34 cellular contexts compared by ENCODE assay signal in genomic region chr20:36392989-36393388, GRCh38.
"Had no signal": no experiment of that assay in that cellular context is flagged by ENCODE, and none has a peak within 500 bp of the region (broad histone marks: within the 10 kb centered on the region; RNA-seq: fewer than 3 reads in every experiment).

No MANE protein-coding gene starts in this region.

- H3K27ac ChIP-seq: KMS-11 had no signal

- H3K4me3 ChIP-seq: MG63 had no signal

- DNase-seq: Karpas-422, Kasumi-1, MG63, MM.1S, MV-4-11, NCI-H1048, NCI-H1092, NCI-H1092 treated with DMSO at 0.1 percent for 48 hours, NCI-H1105, NCI-H1105 treated with DMSO at 0.1 percent for 48 hours, NCI-H1417, NCI-H1417 treated with DMSO at 0.1 percent for 48 hours, NCI-H1436, NCI-H1436 treated with DMSO at 0.1 percent for 48 hours, NCI-H146, NCI-H1694, NCI-H1694 treated with DMSO at 0.1 percent for 48 hours, NCI-H187, NCI-H187 treated with DMSO at 0.1 percent for 48 hours, NCI-H1930, NCI-H2029, NCI-H2029 treated with DMSO at 0.1 percent for 48 hours, NCI-H2081, NCI-H2081 treated with DMSO at 0.1 percent for 48 hours, NCI-H2107, NCI-H2171, NCI-H2227 treated with DMSO at 0.1 percent for 48 hours, NCI-H226, NCI-H345, NCI-H446, NCI-H446 treated with DMSO at 0.1 percent for 48 hours, NCI-H510A, NCI-H510A treated with DMSO at 0.1 percent for 48 hours had no signal

- H3K36me3 ChIP-seq: MG63 had no signal

- H3K9me3 ChIP-seq: MG63 had no signal
